ENCODE assay signal across 8 cellular contexts in genomic region chr14:64726585-64726890, GRCh38. TPM values are rescaled to one million over a fixed set of nuclear protein-coding genes. Genes with fewer than 3 reads are reported as not detected.
DNase-seq lines count a peak whose midpoint lies in the region; FAIRE-seq and TF ChIP-seq lines count a peak whose summit lies in the region.

No MANE protein-coding gene starts in this region.

- no peaks in the 10 kb centered on the region for H3K9me3 Mint-ChIP-seq in activated T-helper 2 cell treated with anti-CD3 and anti-CD28 coated beads, Interferon-gamma antibody, Interleukin-2, Interleukin-4, amounts not matched to agents 10 μg/mL and 5 μg/mL and 100 μg/mL, durations not matched to agents 14 hours and 24 hours and 36 hours

- WGBS in spleen, 5 donors: 79 to 89% (median 83%) methylated on average over 5 of the region's 5 CpGs

- intact Hi-C loops in spleen (cut with DNase I; ENCODE audit: low total_unique reads): no loop called here
- intact Hi-C loops in activated T-helper 2 cell treated with anti-CD3 and anti-CD28 coated beads, Interferon-gamma antibody, Interleukin-2, Interleukin-4, amounts not matched to agents 10 μg/mL and 5 μg/mL and 100 μg/mL, durations not matched to agents 14 hours and 24 hours and 36 hours (cut with micrococcal nuclease): no loop called here
- intact Hi-C loops in A673 (cut with micrococcal nuclease; ENCODE audit: unreplicated experiment): no loop called here

- peak; percentile 20 for DNase-seq in SIG-M5 treated with dmso at 0.1 percent for 504 hours (lab: John Stamatoyannopoulos, UW; ENCODE audit: unreplicated experiment)
- no peak for DNase-seq in SIG-M5 (lab: John Stamatoyannopoulos, UW)
- DNase-seq in NCI-H510A (lab: John Stamatoyannopoulos, UW): peak; percentile 20
- peak; percentile 41 for DNase-seq in effector CD4-positive, alpha-beta T cell
- peak; percentile 49 for DNase-seq in spleen
- no peak for DNase-seq in activated T-helper 2 cell treated with anti-CD3 and anti-CD28 coated beads, Interferon-gamma antibody, Interleukin-2, Interleukin-4, amounts not matched to agents 10 μg/mL and 5 μg/mL and 100 μg/mL, durations not matched to agents 14 hours and 24 hours and 36 hours (ENCODE audit: low spot score)
- no peak for DNase-seq in A673 (ENCODE audit: low spot score)
- DNase-seq in GM12891 (ENCODE audit: insufficient read length, low spot score): no peak

- H3K36me3 Mint-ChIP-seq in activated T-helper 2 cell treated with anti-CD3 and anti-CD28 coated beads, Interferon-gamma antibody, Interleukin-2, Interleukin-4, amounts not matched to agents 10 μg/mL and 5 μg/mL and 100 μg/mL, durations not matched to agents 14 hours and 24 hours and 36 hours (ENCODE audit: low read depth): no peaks in the 10 kb centered on the region

- H3K4me1 ChIP-seq in spleen (peaks cover 19 to 85% (median 51%) of the 10 kb centered on the region in 6 donors), A673 (ENCODE audit: insufficient read depth, low read length, poor library complexity, severe bottlenecking) (peaks cover 29% of the 10 kb centered on the region)

- H3K4me3 ChIP-seq in spleen (no peak overlapping the region), A673 (ENCODE audit: low read depth, low read length, poor library complexity, severe bottlenecking) (no peak overlapping the region)

- CTCF ChIA-PET in A673 (lab: Charles Lee): no interaction called here

- H3K36me3 ChIP-seq in spleen: peaks cover 0 to 45% (median 20%) of the 10 kb centered on the region in 6 donors
- H3K36me3 ChIP-seq in A673 (ENCODE audit: insufficient read depth, low read length, poor library complexity, severe bottlenecking): peaks cover 17% of the 10 kb centered on the region

- H3K9me3 ChIP-seq in spleen (no peaks in the 10 kb centered on the region), A673 (ENCODE audit: low read depth, low read length, poor library complexity, severe bottlenecking) (no peaks in the 10 kb centered on the region)

- no peak for TF ChIP-seq CTCF in spleen (IDR thresholded peaks at IDR 0.05 in 8 of 11, conservative IDR thresholded peaks at IDR 0.05 in 3 of 11)
- TF ChIP-seq CTCF in A673 (conservative IDR thresholded peaks at IDR 0.05; ENCODE audit: low read depth, low read length): no peak

- no peak overlapping the region for H3K27ac Mint-ChIP-seq in activated T-helper 2 cell treated with anti-CD3 and anti-CD28 coated beads, Interferon-gamma antibody, Interleukin-2, Interleukin-4, amounts not matched to agents 10 μg/mL and 5 μg/mL and 100 μg/mL, durations not matched to agents 14 hours and 24 hours and 36 hours

- H3K4me3 Mint-ChIP-seq in activated T-helper 2 cell treated with anti-CD3 and anti-CD28 coated beads, Interferon-gamma antibody, Interleukin-2, Interleukin-4, amounts not matched to agents 10 μg/mL and 5 μg/mL and 100 μg/mL, durations not matched to agents 14 hours and 24 hours and 36 hours (ENCODE audit: low read depth): no peak overlapping the region

- H3K4me1 Mint-ChIP-seq in activated T-helper 2 cell treated with anti-CD3 and anti-CD28 coated beads, Interferon-gamma antibody, Interleukin-2, Interleukin-4, amounts not matched to agents 10 μg/mL and 5 μg/mL and 100 μg/mL, durations not matched to agents 14 hours and 24 hours and 36 hours (ENCODE audit: low read depth): peaks cover 37% of the 10 kb centered on the region

- no peaks in the 10 kb centered on the region for H3K27me3 Mint-ChIP-seq in activated T-helper 2 cell treated with anti-CD3 and anti-CD28 coated beads, Interferon-gamma antibody, Interleukin-2, Interleukin-4, amounts not matched to agents 10 μg/mL and 5 μg/mL and 100 μg/mL, durations not matched to agents 14 hours and 24 hours and 36 hours (ENCODE audit: low read depth)

- POLR2A ChIA-PET in A673 (lab: Charles Lee; ENCODE audit: low non-redundant PET): no interaction called here

- H3K27ac ChIP-seq in spleen: peak overlapping the region in 2 of 8 donors; percentile 83 to 85
- H3K27ac ChIP-seq in A673 (ENCODE audit: low read depth, low read length, poor library complexity, severe bottlenecking): no peak overlapping the region

- TF ChIP-seq POLR2A in spleen (IDR thresholded peaks at IDR 0.05): no peak
- no peak for TF ChIP-seq POLR2A in GM12891 (IDR thresholded peaks at IDR 0.05; ENCODE audit: low read depth, low read length)

- BruUV-seq in A673 (replicated peaks; lab: Mats Ljungman, UMichigan): no TSS peak

- FAIRE-seq in GM12891 (lab: Jason Lieb, UNC): no peak

- H3K27me3 ChIP-seq in spleen (replicated peaks in 1 of 7) (no peaks in the 10 kb centered on the region), A673 (replicated peaks; ENCODE audit: insufficient read depth, low read depth, low read length, poor library complexity) (no peaks in the 10 kb centered on the region)

TF ChIP-seq in GM12891, 5 proteins besides CTCF, POLR2A, EP300 and RAD21:
- TF ChIP-seq TAF1 (IDR thresholded peaks at IDR 0.05; ENCODE audit: low read depth, low read length) (no peak), POU2F2 (IDR thresholded peaks at IDR 0.05; ENCODE audit: low read depth, low read length) (no peak), PAX5 (IDR thresholded peaks at IDR 0.05; ENCODE audit: insufficient read depth, low read length, severe bottlenecking) (no peak), SPI1 (IDR thresholded peaks at IDR 0.05; ENCODE audit: low read depth, low read length) (no peak), POLR2AphosphoS5 (IDR thresholded peaks at IDR 0.05; ENCODE audit: low read depth, low read length) (no peak)

RNA-seq across cellular contexts. Expression of gene PLEKHG3, which starts 22.3 kb away (rescaled TPM):
- total RNA-seq in spleen (10 to 100 TPM; 31.5 to 77.7 (median 56.2) TPM), A673 (2021) (29.6 and 39.4 TPM in 2 replicates)
- polyA plus RNA-seq in spleen: 10 to 100 TPM in 2 of 3 donors, 1 to 10 TPM in 1; 4.5 to 17.1 (median 12.3) TPM
- total RNA-seq in activated T-helper 2 cell treated with anti-CD3 and anti-CD28 coated beads, Interferon-gamma antibody, Interleukin-2, Interleukin-4, amounts not matched to agents 10 μg/mL and 5 μg/mL and 100 μg/mL, durations not matched to agents 14 hours and 24 hours and 36 hours: 1.0 and 1.9 TPM in 2 replicates
- 0.37 TPM for polyA plus RNA-seq in GM12891 (2012; ENCODE audit: low read depth, missing spikeins)

Comparison
In these comparisons a context has a peak if more than half of its experiments do, and no peak if none do; other contexts are left out.
1. DNase-seq: peak in SIG-M5 treated with dmso at 0.1 percent for 504 hours (single experiment), NCI-H510A (single experiment), effector CD4-positive, alpha-beta T cell (single experiment) and spleen (single experiment); none in SIG-M5 (single experiment), activated T-helper 2 cell treated with anti-CD3 and anti-CD28 coated beads, Interferon-gamma antibody, Interleukin-2, Interleukin-4, amounts not matched to agents 10 μg/mL and 5 μg/mL and 100 μg/mL, durations not matched to agents 14 hours and 24 hours and 36 hours (single experiment), A673 (single experiment) and GM12891 (single experiment).
2. RNA of gene PLEKHG3, which starts 22.3 kb away (total RNA-seq): 31.5 to 77.7 TPM in spleen and 29.6 to 39.4 TPM in A673; 1.0 to 1.9 TPM in activated T-helper 2 cell treated with anti-CD3 and anti-CD28 coated beads, Interferon-gamma antibody, Interleukin-2, Interleukin-4, amounts not matched to agents 10 μg/mL and 5 μg/mL and 100 μg/mL, durations not matched to agents 14 hours and 24 hours and 36 hours; every median in the first group is over 10 times any median in the second.